Comparison of ENCODE assay signal across 35 cellular contexts in genomic region chrX:129763666-129764065, GRCh38. TPM values are rescaled to one million over a fixed set of nuclear protein-coding genes. Genes with fewer than 3 reads are reported as not detected.
"Had no signal": no experiment of that assay in that cellular context is flagged by ENCODE, and none has a peak within 500 bp of the region (broad histone marks: within the 10 kb centered on the region; RNA-seq: fewer than 3 reads in every experiment).

No MANE protein-coding gene starts in this region.

- H3K4me3 Mint-ChIP-seq: activated B cell treated with CpG ODN at 0.5 μM for 24 hours; activated CD8-positive, alpha-beta memory T cell treated with anti-CD3 and anti-CD28 coated beads, Interleukin-2, amount 10 ng/mL, durations not matched to agents 7 days and 5 days; activated CD8-positive, alpha-beta T cell treated with anti-CD3 and anti-CD28 coated beads for 36 hours; activated naive CD4-positive, alpha-beta T cell treated with anti-CD3 and anti-CD28 coated beads, Interleukin-2, amount 10 ng/mL, durations not matched to agents 7 days and 5 days; activated naive CD8-positive, alpha-beta T cell; activated naive CD8-positive, alpha-beta T cell treated with anti-CD3 and anti-CD28 coated beads, Interleukin-2, amount 50 U/mL, for 24 hours; activated T-helper 1 cell treated with anti-CD3 and anti-CD28 coated beads, Interleukin-12 subunit alpha, Interleukin-12 subunit beta, Interleukin-2, Interleukin-4 antibody, amounts not matched to agents 30 ng/mL and 10 ng/mL and 1 ng/mL, durations not matched to agents 14 hours and 24 hours and 36 hours; central memory CD8-positive, alpha-beta T cell; effector memory CD8-positive, alpha-beta T cell; T-helper 1 cell treated with Interleukin-12 subunit alpha and Interleukin-12 subunit beta and Interleukin-4 antibody, amounts not matched to agents 30 μg/mL and 1 μg/mL, for 36 hours had no signal

- H3K27me3 ChIP-seq: adrenal gland, brain microvascular endothelial cell, esophagus muscularis mucosa, foreskin keratinocyte, gastrocnemius medialis, heart left ventricle had no signal

- H3K4me1 ChIP-seq: adrenal gland, esophagus muscularis mucosa, foreskin keratinocyte, gastrocnemius medialis had no signal

- H3K27ac Mint-ChIP-seq: activated B cell treated with CpG ODN at 0.5 μM for 24 hours; activated CD8-positive, alpha-beta memory T cell treated with anti-CD3 and anti-CD28 coated beads, Interleukin-2, amount 10 ng/mL, durations not matched to agents 7 days and 5 days; activated CD8-positive, alpha-beta T cell treated with anti-CD3 and anti-CD28 coated beads for 36 hours; activated naive CD4-positive, alpha-beta T cell treated with anti-CD3 and anti-CD28 coated beads, Interleukin-2, amount 10 ng/mL, durations not matched to agents 7 days and 5 days; activated naive CD8-positive, alpha-beta T cell; activated naive CD8-positive, alpha-beta T cell treated with anti-CD3 and anti-CD28 coated beads, Interleukin-2, amount 50 U/mL, for 24 hours; activated T-helper 1 cell treated with anti-CD3 and anti-CD28 coated beads, Interleukin-12 subunit alpha, Interleukin-12 subunit beta, Interleukin-2, Interleukin-4 antibody, amounts not matched to agents 30 ng/mL and 10 ng/mL and 1 ng/mL, durations not matched to agents 14 hours and 24 hours and 36 hours; activated T-helper 2 cell treated with anti-CD3 and anti-CD28 coated beads, Interferon-gamma antibody, Interleukin-2, Interleukin-4, amounts not matched to agents 10 μg/mL and 5 μg/mL and 100 μg/mL, durations not matched to agents 14 hours and 24 hours and 36 hours; effector memory CD8-positive, alpha-beta T cell; T-helper 1 cell treated with Interleukin-12 subunit alpha and Interleukin-12 subunit beta and Interleukin-4 antibody, amounts not matched to agents 30 μg/mL and 1 μg/mL, for 36 hours had no signal

- H3K36me3 Mint-ChIP-seq: activated naive CD8-positive, alpha-beta T cell had no signal

- FAIRE-seq: bronchial epithelial cell had no signal

- H3K27ac ChIP-seq: adrenal gland, brain microvascular endothelial cell, coronary artery, esophagus muscularis mucosa, foreskin keratinocyte, gastrocnemius medialis, heart left ventricle, WERI-Rb-1 had no signal

- ATAC-seq: activated CD4-positive, CD25-positive, alpha-beta regulatory T cell treated with anti-CD3 and anti-CD28 coated beads, Interleukin-2, amount 50 U/mL, for 24 hours; activated CD8-positive, alpha-beta memory T cell treated with anti-CD3 and anti-CD28 coated beads, Interleukin-2, amount 10 ng/mL, durations not matched to agents 7 days and 5 days; activated CD8-positive, alpha-beta T cell treated with anti-CD3 and anti-CD28 coated beads for 36 hours; activated naive CD8-positive, alpha-beta T cell treated with anti-CD3 and anti-CD28 coated beads, Interleukin-2, amount 50 U/mL, for 24 hours; effector memory CD8-positive, alpha-beta T cell; foreskin keratinocyte; gastrocnemius medialis; heart left ventricle had no signal

- H3K9me3 Mint-ChIP-seq: activated B cell treated with CpG ODN at 0.5 μM for 24 hours; activated CD8-positive, alpha-beta T cell treated with anti-CD3 and anti-CD28 coated beads for 36 hours; activated naive CD4-positive, alpha-beta T cell treated with anti-CD3 and anti-CD28 coated beads, Interleukin-2, amount 10 ng/mL, durations not matched to agents 7 days and 5 days; activated naive CD8-positive, alpha-beta T cell treated with anti-CD3 and anti-CD28 coated beads, Interleukin-2, amount 50 U/mL, for 24 hours; activated T-helper 1 cell treated with anti-CD3 and anti-CD28 coated beads, Interleukin-12 subunit alpha, Interleukin-12 subunit beta, Interleukin-2, Interleukin-4 antibody, amounts not matched to agents 30 ng/mL and 10 ng/mL and 1 ng/mL, durations not matched to agents 14 hours and 24 hours and 36 hours; activated T-helper 2 cell treated with anti-CD3 and anti-CD28 coated beads, Interferon-gamma antibody, Interleukin-2, Interleukin-4, amounts not matched to agents 10 μg/mL and 5 μg/mL and 100 μg/mL, durations not matched to agents 14 hours and 24 hours and 36 hours; central memory CD8-positive, alpha-beta T cell; effector memory CD8-positive, alpha-beta T cell; T-helper 1 cell treated with Interleukin-12 subunit alpha and Interleukin-12 subunit beta and Interleukin-4 antibody, amounts not matched to agents 30 μg/mL and 1 μg/mL, for 36 hours had no signal

- DNase-seq: activated B cell treated with CpG ODN at 0.5 μM for 24 hours; activated CD4-positive, alpha-beta T cell treated with anti-CD3 and anti-CD28 coated beads for 48 hours; activated CD4-positive, alpha-beta T cell treated with anti-CD3 and anti-CD28 coated beads, Interleukin-2, amount 50 U/mL, for 1 hour; activated CD4-positive, alpha-beta T cell treated with anti-CD3 and anti-CD28 coated beads, Interleukin-2, amount 50 U/mL, for 48 hours; activated CD8-positive, alpha-beta memory T cell treated with anti-CD3 and anti-CD28 coated beads, Interleukin-2, amount 10 ng/mL, durations not matched to agents 7 days and 5 days; activated CD8-positive, alpha-beta memory T cell treated with anti-CD3 and anti-CD28 coated beads, Interleukin-2, amount 50 U/mL, for 4 hours; activated CD8-positive, alpha-beta T cell treated with anti-CD3 and anti-CD28 coated beads for 36 hours; activated naive CD4-positive, alpha-beta T cell treated with anti-CD3 and anti-CD28 coated beads, Interleukin-2, amount 10 ng/mL, durations not matched to agents 7 days and 5 days; activated naive CD8-positive, alpha-beta T cell treated with anti-CD3 and anti-CD28 coated beads, Interleukin-2, amount 50 U/mL, for 24 hours; activated T-cell treated with anti-CD3 and anti-CD28 coated beads, Interleukin-2, amount 50 U/mL, for 1 hour; activated T-cell treated with anti-CD3 and anti-CD28 coated beads, Interleukin-2, amount 50 U/mL, for 48 hours; adrenal gland; amygdala; aorta; brain microvascular endothelial cell; dermis blood vessel endothelial cell; effector CD4-positive, alpha-beta T cell; effector memory CD8-positive, alpha-beta T cell; erythroblast; foreskin keratinocyte; gastrocnemius medialis; glutamatergic neuron; heart left ventricle; hypothalamus; T1000; WERI-Rb-1 had no signal

- H3K36me3 ChIP-seq: adrenal gland, brain microvascular endothelial cell, esophagus muscularis mucosa, gastrocnemius medialis, heart left ventricle, WERI-Rb-1 had no signal

- H3K4me3 ChIP-seq: adrenal gland, coronary artery, esophagus muscularis mucosa, gastrocnemius medialis, heart left ventricle had no signal

- H3K27me3 Mint-ChIP-seq: activated B cell treated with CpG ODN at 0.5 μM for 24 hours; activated CD8-positive, alpha-beta memory T cell treated with anti-CD3 and anti-CD28 coated beads, Interleukin-2, amount 10 ng/mL, durations not matched to agents 7 days and 5 days; activated CD8-positive, alpha-beta T cell treated with anti-CD3 and anti-CD28 coated beads for 36 hours; activated naive CD4-positive, alpha-beta T cell treated with anti-CD3 and anti-CD28 coated beads, Interleukin-2, amount 10 ng/mL, durations not matched to agents 7 days and 5 days; activated naive CD8-positive, alpha-beta T cell; activated naive CD8-positive, alpha-beta T cell treated with anti-CD3 and anti-CD28 coated beads, Interleukin-2, amount 50 U/mL, for 24 hours; central memory CD8-positive, alpha-beta T cell; effector memory CD8-positive, alpha-beta T cell had no signal

- H3K9me3 ChIP-seq: adrenal gland, esophagus muscularis mucosa, gastrocnemius medialis, heart left ventricle had no signal

RNA-seq across cellular contexts. Expression of gene SASH3, which starts 16.1 kb away (rescaled TPM):
- total RNA-seq: bronchial epithelial cell, dermis blood vessel endothelial cell, foreskin keratinocyte had no signal
- polyA plus RNA-seq: foreskin keratinocyte had no signal

RNA-seq across cellular contexts. Expression of gene XPNPEP2, which starts 24.9 kb away (rescaled TPM):
- total RNA-seq: bronchial epithelial cell, dermis blood vessel endothelial cell, foreskin keratinocyte had no signal
- polyA plus RNA-seq: foreskin keratinocyte had no signal
